8 cellular contexts compared by ENCODE assay signal in genomic region chr2:190979906-190980629, GRCh38. TPM values are rescaled to one million over a fixed set of nuclear protein-coding genes. Genes with fewer than 3 reads are reported as not detected.
A peak's percentile ranks its signal among the peaks of the same experiment; 100 is the strongest.
DNase-seq lines count a peak whose midpoint lies in the region; ATAC-seq and TF ChIP-seq lines count a peak whose summit lies in the region.

No MANE protein-coding gene starts in this region.

- H3K27ac Mint-ChIP-seq in CD4-positive, alpha-beta T cell = peak overlapping the region; percentile 87
- peak overlapping the region; percentile 44 for H3K27ac Mint-ChIP-seq in central memory CD8-positive, alpha-beta T cell (ENCODE audit: low read depth)

- ATAC-seq in CD4-positive, alpha-beta T cell (ENCODE audit: poor library complexity) = no peak
- no peak for ATAC-seq in central memory CD8-positive, alpha-beta T cell (replicated peaks; ENCODE audit: extremely low read depth, poor library complexity, severe bottlenecking)
- no peak for ATAC-seq in HG03354 (IDR thresholded peaks at IDR 0.05; ENCODE audit: poor library complexity, severe bottlenecking, unreplicated experiment)
- ATAC-seq in GM21825 (IDR thresholded peaks at IDR 0.05; ENCODE audit: unreplicated experiment) = no peak

- no peaks in the 10 kb centered on the region for H3K27me3 Mint-ChIP-seq in CD4-positive, alpha-beta T cell
- H3K27me3 Mint-ChIP-seq in central memory CD8-positive, alpha-beta T cell = no peaks in the 10 kb centered on the region

- no peaks in the 10 kb centered on the region for H3K27me3 ChIP-seq in CD4-positive, alpha-beta T cell (ENCODE audit: control insufficient read depth, insufficient read depth, low read length)

- H3K27ac ChIP-seq in CD4-positive, alpha-beta T cell (ENCODE audit: low read depth, low read length) = peak overlapping the region; percentile 43

- intact Hi-C loops in CD4-positive, alpha-beta T cell (cut with DNase I, micrococcal nuclease) = loop anchor here in 1 of 2 experiments (5.0 kb wide), 1 partner anchor 32 kb away; the partner anchor contains the start of gene STAT1

- peak overlapping the region; percentile 18 for H3K4me3 Mint-ChIP-seq in CD4-positive, alpha-beta T cell
- H3K4me3 Mint-ChIP-seq in central memory CD8-positive, alpha-beta T cell = no peak overlapping the region

- H3K4me1 Mint-ChIP-seq in CD4-positive, alpha-beta T cell (ENCODE audit: low read depth) = peaks cover 49% of the 10 kb centered on the region
- peaks cover 7% of the 10 kb centered on the region for H3K4me1 Mint-ChIP-seq in central memory CD8-positive, alpha-beta T cell

- CTCF ChIA-PET in CD4-positive, alpha-beta T cell (lab: Charles Lee) = interaction anchor here (1.2 kb wide), 1 partner anchor 13 kb away, joined by 4 read pairs; no protein-coding TSS in a partner anchor

- no peak for TF ChIP-seq CTCF in CD4-positive, alpha-beta T cell (IDR thresholded peaks at IDR 0.05)

- POLR2A ChIA-PET in CD4-positive, alpha-beta T cell (lab: Charles Lee) = interaction anchor here (0.8 to 2.3 kb wide), 5 partner anchors 9 to 43 kb away, joined by 3 to 9 read pairs (median 3); no protein-coding TSS in a partner anchor

- no peaks in the 10 kb centered on the region for H3K9me3 Mint-ChIP-seq in CD4-positive, alpha-beta T cell
- no peaks in the 10 kb centered on the region for H3K9me3 Mint-ChIP-seq in central memory CD8-positive, alpha-beta T cell

- no peaks in the 10 kb centered on the region for H3K9me3 ChIP-seq in CD4-positive, alpha-beta T cell (ENCODE audit: control insufficient read depth, low read length)

- DNase-seq in CD4-positive, alpha-beta T cell = no peak
- peak; percentile 83 for DNase-seq in NCI-H146 treated with DMSO at 0.1 percent for 48 hours (lab: John Stamatoyannopoulos, UW; ENCODE audit: unreplicated experiment)
- no peak for DNase-seq in central memory CD8-positive, alpha-beta T cell (ENCODE audit: low spot score in 2 of 2)
- DNase-seq in mucosa of gallbladder (ENCODE audit: low spot score) = peak; percentile 79
- DNase-seq in activated CD4-positive, CD25-positive, alpha-beta regulatory T cell (lab: John Stamatoyannopoulos, UW) = no peak
- no peak for DNase-seq in stimulated activated CD4-positive, alpha-beta T cell treated with anti-CD3 and anti-CD28 coated beads, Interleukin-12 subunit alpha, Interleukin-12 subunit beta, amount 100 ng/mL, for 4 hours

- H3K36me3 Mint-ChIP-seq in CD4-positive, alpha-beta T cell (ENCODE audit: low read depth) = peaks cover 99% of the 10 kb centered on the region
- peaks cover 88% of the 10 kb centered on the region for H3K36me3 Mint-ChIP-seq in central memory CD8-positive, alpha-beta T cell (ENCODE audit: insufficient read depth)

RNA-seq across cellular contexts. Expression of gene STAT1, which starts 33.9 kb away (rescaled TPM):
- 10 to 100 TPM; 56.6 to 57.8 TPM for total RNA-seq in CD4-positive, alpha-beta T cell
- 68.6 TPM for total RNA-seq in mucosa of gallbladder

Comparison
In these comparisons a context has a peak if more than half of its experiments do, and no peak if none do; other contexts are left out.
1. DNase-seq: peak in NCI-H146 treated with DMSO at 0.1 percent for 48 hours (single experiment) and mucosa of gallbladder (single experiment); none in CD4-positive, alpha-beta T cell (0 of 10), central memory CD8-positive, alpha-beta T cell (0 of 2), activated CD4-positive, CD25-positive, alpha-beta regulatory T cell (0 of 4) and stimulated activated CD4-positive, alpha-beta T cell treated with anti-CD3 and anti-CD28 coated beads, Interleukin-12 subunit alpha, Interleukin-12 subunit beta, amount 100 ng/mL, for 4 hours (single experiment).